ENCODE assay signal across 8 cellular contexts in the genomic region with DNA sequence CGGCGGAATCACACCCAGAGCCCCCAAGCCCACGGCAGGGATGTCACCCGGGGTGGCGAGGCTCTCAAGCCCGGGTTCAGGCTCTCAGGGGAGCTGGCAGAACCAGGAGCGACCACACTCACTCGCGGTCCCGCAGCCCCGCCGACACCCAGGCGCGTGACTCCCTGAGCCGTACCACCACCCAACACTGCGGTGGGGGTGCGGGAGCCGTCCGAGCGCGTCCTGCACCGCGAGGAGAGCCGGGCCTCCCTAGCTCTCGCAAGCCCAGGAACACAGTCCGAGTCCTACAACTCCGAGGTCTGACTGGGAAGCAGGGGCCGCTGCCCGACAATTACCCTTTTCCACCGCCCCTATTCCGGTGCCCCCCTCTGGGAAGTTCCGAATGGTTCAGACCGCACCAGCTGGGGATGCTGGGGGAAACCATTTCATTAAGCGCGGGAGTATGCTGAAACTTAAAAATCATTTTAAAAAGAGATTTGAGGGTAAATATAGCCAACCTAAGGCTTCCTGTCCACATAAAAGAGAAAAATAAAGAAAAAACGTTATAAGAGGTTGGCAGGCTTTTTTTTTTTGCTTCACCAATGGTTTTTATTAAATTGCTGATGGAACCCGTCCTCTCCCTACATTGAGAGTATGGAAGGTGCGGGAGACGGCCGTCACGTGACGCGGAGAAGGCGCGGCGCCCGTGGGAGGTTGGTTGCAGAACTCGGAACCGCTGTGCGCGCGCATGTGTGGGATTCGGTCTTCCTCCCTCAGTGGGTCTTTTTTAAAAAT. TPM values are rescaled to one million over a fixed set of nuclear protein-coding genes. Genes with fewer than 3 reads are reported as not detected.
DNase-seq lines count a peak whose midpoint lies in the region; ATAC-seq and TF ChIP-seq lines count a peak whose summit lies in the region.

A gene with protein sequence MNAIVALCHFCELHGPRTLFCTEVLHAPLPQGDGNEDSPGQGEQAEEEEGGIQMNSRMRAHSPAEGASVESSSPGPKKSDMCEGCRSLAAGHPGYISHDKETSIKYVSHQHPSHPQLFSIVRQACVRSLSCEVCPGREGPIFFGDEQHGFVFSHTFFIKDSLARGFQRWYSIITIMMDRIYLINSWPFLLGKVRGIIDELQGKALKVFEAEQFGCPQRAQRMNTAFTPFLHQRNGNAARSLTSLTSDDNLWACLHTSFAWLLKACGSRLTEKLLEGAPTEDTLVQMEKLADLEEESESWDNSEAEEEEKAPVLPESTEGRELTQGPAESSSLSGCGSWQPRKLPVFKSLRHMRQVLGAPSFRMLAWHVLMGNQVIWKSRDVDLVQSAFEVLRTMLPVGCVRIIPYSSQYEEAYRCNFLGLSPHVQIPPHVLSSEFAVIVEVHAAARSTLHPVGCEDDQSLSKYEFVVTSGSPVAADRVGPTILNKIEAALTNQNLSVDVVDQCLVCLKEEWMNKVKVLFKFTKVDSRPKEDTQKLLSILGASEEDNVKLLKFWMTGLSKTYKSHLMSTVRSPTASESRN (minus strand): TSS at position 143 of the 774 bp plus-strand sequence. CDS start 9,031 bp downstream, outside the sequence.

- H3K36me3 ChIP-seq in BE2C (no peaks in the 10 kb centered on the region; the same call in 1 of the 2 replicates), colonic mucosa (no peaks in the 10 kb centered on the region)

- DNase-seq in BE2C (peak; percentile 76), GM19238 (ENCODE audit: insufficient read length, low spot score) (peak; percentile 82), NCI-H524 (lab: John Stamatoyannopoulos, UW) (peak; percentile 71 to 77), colonic mucosa (peak; percentile 91)
- peak; percentile 93 for DNase-seq in activated CD4-positive, alpha-beta T cell treated with anti-CD3 and anti-CD28 coated beads for 48 hours
- peak; percentile 80 to 88 (median 82) for DNase-seq in stimulated activated CD4-positive, alpha-beta T cell treated with anti-CD3 and anti-CD28 coated beads, Interleukin-1b, Interleukin-23, amount 100 ng/mL, for 24 hours (ENCODE audit: low read depth in 4 of 4, low spot score in 1 of 4)

- ATAC-seq in HG03439 (IDR thresholded peaks at IDR 0.05; ENCODE audit: unreplicated experiment): peak; percentile 85

- H3K27me3 ChIP-seq in BE2C: no peaks in the 10 kb centered on the region
- no peaks in the 10 kb centered on the region for H3K27me3 ChIP-seq in colonic mucosa
- H3K27me3 ChIP-seq in layer of hippocampus (ENCODE audit: control insufficient read depth, insufficient read depth, low read length): no peaks in the 10 kb centered on the region

- H3K4me1 ChIP-seq in BE2C (no peaks in the 10 kb centered on the region), colonic mucosa (no peaks in the 10 kb centered on the region)

- H3K4me3 ChIP-seq in BE2C (ENCODE audit: low read depth, low read length) (peak within 1 kb of the TSS; percentile 78), colonic mucosa (peak within 1 kb of the TSS; percentile 90)

- intact Hi-C loops in colonic mucosa (cut with DNase I): no loop called here

- TF ChIP-seq CTCF in BE2C (IDR thresholded peaks at IDR 0.05; ENCODE audit: low read depth, low read length) (no peak), colonic mucosa (IDR thresholded peaks at IDR 0.05) (no peak)

- H3K9ac ChIP-seq in colonic mucosa (ENCODE audit: low read depth in 2 of 2, low read length in 2 of 2): peak within 1 kb of the TSS; percentile 95 to 96

- H3K9me3 ChIP-seq in BE2C (no peaks in the 10 kb centered on the region), colonic mucosa (no peaks in the 10 kb centered on the region)

- H3K27ac ChIP-seq in colonic mucosa (peak within 1 kb of the TSS; percentile 78), layer of hippocampus (ENCODE audit: low read depth, low read length) (peak within 1 kb of the TSS; percentile 100)

RNA-seq across cellular contexts. Expression of the gene that starts here (rescaled TPM):
- 50.0 TPM for polyA plus RNA-seq in BE2C (2012; ENCODE audit: insufficient read depth, insufficient read length, low read depth)
- 10 to 100 TPM; 34.2 to 36.7 TPM for total RNA-seq in colonic mucosa

Comparison
In these comparisons a context has a peak if more than half of its experiments do, and no peak if none do; other contexts are left out.
1. Peak in every context shown above with its lines: DNase-seq, ATAC-seq, H3K4me3 ChIP-seq and H3K27ac ChIP-seq.